Comparison of ENCODE assay signal across 1 cellular context in genomic region chr19:43651758-43652545, GRCh38.
TF ChIP-seq lines count a peak whose summit lies in the region.

No MANE protein-coding gene starts in this region.

TF ChIP-seq in HepG2, 621 proteins besides CTCF, POLR2A, EP300 and RAD21 (continued from another document and continues in another):
- TF ChIP-seq SP1 (IDR thresholded peaks at IDR 0.05) = no peak
- no peak for TF ChIP-seq SP1 (CRISPR knock-in tag; IDR thresholded peaks at IDR 0.05)
- TF ChIP-seq ZFY (CRISPR knock-in tag; IDR thresholded peaks at IDR 0.05) = peak; percentile 72
- TF ChIP-seq CERS6 (CRISPR knock-in tag; IDR thresholded peaks at IDR 0.05) = no peak
- no peak for TF ChIP-seq DNMT1 (CRISPR knock-in tag; IDR thresholded peaks at IDR 0.05)
- TF ChIP-seq ZNF670 (CRISPR knock-in tag; IDR thresholded peaks at IDR 0.05; ENCODE audit: borderline replicate concordance) = no peak
- TF ChIP-seq SOX6 (IDR thresholded peaks at IDR 0.05) = no peak
- no peak for TF ChIP-seq SOX6 (CRISPR knock-in tag; IDR thresholded peaks at IDR 0.05)
- TF ChIP-seq ZNF614 (CRISPR knock-in tag; IDR thresholded peaks at IDR 0.05; ENCODE audit: borderline replicate concordance) = peak; percentile 22; the same call in 1 of the 2 replicates
- no peak for TF ChIP-seq NR2F6 (IDR thresholded peaks at IDR 0.05)
- TF ChIP-seq NR2F6 (CRISPR knock-in tag; IDR thresholded peaks at IDR 0.05) = no peak
- TF ChIP-seq BRD4 (CRISPR knock-in tag; IDR thresholded peaks at IDR 0.05) = no peak
- TF ChIP-seq STAG1 (CRISPR knock-in tag; IDR thresholded peaks at IDR 0.05) = peak; percentile 85
- no peak for TF ChIP-seq SRY (CRISPR knock-in tag; IDR thresholded peaks at IDR 0.05)
- TF ChIP-seq ESRRA (CRISPR knock-in tag; IDR thresholded peaks at IDR 0.05; ENCODE audit: low read depth) = no peak
- no peak for TF ChIP-seq PRDM4 (CRISPR knock-in tag; IDR thresholded peaks at IDR 0.05; ENCODE audit: borderline replicate concordance)
- TF ChIP-seq MED8 (CRISPR knock-in tag; IDR thresholded peaks at IDR 0.05; ENCODE audit: insufficient replicate concordance) = no peak
- TF ChIP-seq ZNF180 (CRISPR knock-in tag; IDR thresholded peaks at IDR 0.05; ENCODE audit: borderline replicate concordance, low read depth) = no peak
- no peak for TF ChIP-seq PCBP1 (IDR thresholded peaks at IDR 0.05; ENCODE audit: borderline replicate concordance, low read depth, low read length)
- no peak for TF ChIP-seq ZNF749 (CRISPR knock-in tag; IDR thresholded peaks at IDR 0.05; ENCODE audit: borderline replicate concordance)
- no peak for TF ChIP-seq TERF1 (CRISPR knock-in tag; IDR thresholded peaks at IDR 0.05)
- TF ChIP-seq ZNF512B (CRISPR knock-in tag; IDR thresholded peaks at IDR 0.05; ENCODE audit: borderline replicate concordance) = no peak
- TF ChIP-seq ZNF564 (CRISPR knock-in tag; IDR thresholded peaks at IDR 0.05) = no peak
- no peak for TF ChIP-seq MEIS2 (CRISPR knock-in tag; IDR thresholded peaks at IDR 0.05)
- TF ChIP-seq KLF12 (CRISPR knock-in tag; IDR thresholded peaks at IDR 0.05; ENCODE audit: borderline replicate concordance) = no peak
- no peak for TF ChIP-seq ZNF224 (CRISPR knock-in tag; IDR thresholded peaks at IDR 0.05)
- no peak for TF ChIP-seq SRSF1 (optimal IDR thresholded peaks at IDR 0.05; ENCODE audit: low read depth, low read length)
- peak; percentile 48; the same call in 1 of the 2 replicates for TF ChIP-seq KDM5A (IDR thresholded peaks at IDR 0.05; ENCODE audit: borderline replicate concordance, low read length)
- TF ChIP-seq ZNF574 (CRISPR knock-in tag; IDR thresholded peaks at IDR 0.05) = peak; percentile 84
- TF ChIP-seq GFI1 (CRISPR knock-in tag; IDR thresholded peaks at IDR 0.05; ENCODE audit: borderline replicate concordance) = no peak
- peak; percentile 30; the same call in 1 of the 2 replicates for TF ChIP-seq ARID5B (CRISPR knock-in tag; IDR thresholded peaks at IDR 0.05)
- no peak for TF ChIP-seq RBFOX2 (IDR thresholded peaks at IDR 0.05; ENCODE audit: low read depth, low read length)
- TF ChIP-seq ZGPAT (CRISPR knock-in tag; IDR thresholded peaks at IDR 0.05) = no peak; the same call in 1 of the 2 replicates
- TF ChIP-seq ZNF44 (CRISPR knock-in tag; IDR thresholded peaks at IDR 0.05) = no peak
- no peak for TF ChIP-seq ZNF550 (CRISPR knock-in tag; IDR thresholded peaks at IDR 0.05; ENCODE audit: borderline replicate concordance)
- no peak for TF ChIP-seq SMARCE1 (IDR thresholded peaks at IDR 0.05; ENCODE audit: borderline replicate concordance)
- peak; percentile 69 for TF ChIP-seq TEAD3 (CRISPR knock-in tag; optimal IDR thresholded peaks at IDR 0.05; ENCODE audit: borderline replicate concordance)
- TF ChIP-seq ZNF501 (CRISPR knock-in tag; IDR thresholded peaks at IDR 0.05) = peak; percentile 82
- no peak for TF ChIP-seq ZBTB37 (CRISPR knock-in tag; IDR thresholded peaks at IDR 0.05)
- peak; percentile 67 for TF ChIP-seq ELF1 (CRISPR knock-in tag; IDR thresholded peaks at IDR 0.05)
- TF ChIP-seq NR2F1 (CRISPR knock-in tag; IDR thresholded peaks at IDR 0.05) = no peak
- no peak for TF ChIP-seq SMAD1 (CRISPR knock-in tag; IDR thresholded peaks at IDR 0.05; ENCODE audit: borderline replicate concordance, low read depth)
- no peak for TF ChIP-seq ZNF557 (CRISPR knock-in tag; IDR thresholded peaks at IDR 0.05)
- no peak for TF ChIP-seq NCOA1 (CRISPR knock-in tag; IDR thresholded peaks at IDR 0.05)
- TF ChIP-seq ZBTB46 (CRISPR knock-in tag; IDR thresholded peaks at IDR 0.05; ENCODE audit: borderline replicate concordance) = no peak
- no peak for TF ChIP-seq SUZ12 (IDR thresholded peaks at IDR 0.05; ENCODE audit: low read depth, low read length)
- no peak for TF ChIP-seq ZNF737 (CRISPR knock-in tag; IDR thresholded peaks at IDR 0.05; ENCODE audit: borderline replicate concordance)
- TF ChIP-seq ZSCAN25 (CRISPR knock-in tag; IDR thresholded peaks at IDR 0.05) = 0 out of 2 replicates have a peak, but pooled peaks have one; percentile 21
- no peak for TF ChIP-seq RFX3 (CRISPR knock-in tag; IDR thresholded peaks at IDR 0.05)
